ENCODE assay signal across 10 cellular contexts in genomic region chr4:67122029-67122428, GRCh38.
A peak's percentile ranks its signal among the peaks of the same experiment; 100 is the strongest.
DNase-seq lines count a peak whose midpoint lies in the region; ATAC-seq and TF ChIP-seq lines count a peak whose summit lies in the region.
"Had no signal": no experiment of that assay in that cellular context is flagged by ENCODE, and none has a peak within 500 bp of the region (broad histone marks: within the 10 kb centered on the region; RNA-seq: fewer than 3 reads in every experiment).

No MANE protein-coding gene starts in this region.

- H3K36me3 Mint-ChIP-seq in activated CD4-positive, alpha-beta T cell treated with anti-CD3 and anti-CD28 coated beads for 36 hours (ENCODE audit: low read depth) = no peaks in the 10 kb centered on the region
- H3K36me3 Mint-ChIP-seq: stimulated activated naive B cell treated with anti-CD40 and anti-IgM and Interleukin-4, amounts not matched to agents 10 μg/mL and 1 μg/mL and 100 μg/mL, for 72 hours had no signal

- 21% methylated on average over 3 of the region's 3 CpGs for WGBS in hepatocyte (ENCODE audit: low lambda C conversion rate, missing lambda C conversion rate)

- TF ChIP-seq CTCF in hepatocyte (IDR thresholded peaks at IDR 0.05; ENCODE audit: poor library complexity) = peak; percentile 47

- H3K4me2 ChIP-seq in hepatocyte = peak overlapping the region; percentile 27

- no peaks in the 10 kb centered on the region for H4K20me1 ChIP-seq in hepatocyte (ENCODE audit: insufficient read depth, poor library complexity, severe bottlenecking)

- peak; percentile 41 for DNase-seq in D341Med (ENCODE audit: low spot score)
- peak; percentile 20 for DNase-seq in SK-N-DZ (ENCODE audit: low spot score)
- peak; percentile 53 for DNase-seq in hepatocyte (ENCODE audit: low spot score)
- no peak for DNase-seq in activated CD4-positive, alpha-beta T cell treated with anti-CD3 and anti-CD28 coated beads for 36 hours
- no peak for DNase-seq in mucosa of gallbladder (ENCODE audit: low spot score)
- no peak for DNase-seq in HK-2 (ENCODE audit: unreplicated experiment)
- DNase-seq: stimulated activated naive B cell treated with anti-CD40 and anti-IgM and Interleukin-4, amounts not matched to agents 10 μg/mL and 1 μg/mL and 100 μg/mL, for 72 hours had no signal

- no peaks in the 10 kb centered on the region for H3K36me3 ChIP-seq in hepatocyte (replicated peaks; ENCODE audit: insufficient read depth, low read depth)

- CTCF ChIA-PET in activated CD4-positive, alpha-beta T cell treated with anti-CD3 and anti-CD28 coated beads for 36 hours (lab: Charles Lee) = no interaction called here

- no peaks in the 10 kb centered on the region for H3K27me3 ChIP-seq in hepatocyte

- peak; percentile 50 for ATAC-seq in HG02884 (IDR thresholded peaks at IDR 0.05; ENCODE audit: unreplicated experiment)
- ATAC-seq in GM18867 (IDR thresholded peaks at IDR 0.05; ENCODE audit: unreplicated experiment) = no peak
- ATAC-seq in activated CD4-positive, alpha-beta T cell treated with anti-CD3 and anti-CD28 coated beads for 36 hours = no peak
- ATAC-seq: stimulated activated naive B cell treated with anti-CD40 and anti-IgM and Interleukin-4, amounts not matched to agents 10 μg/mL and 1 μg/mL and 100 μg/mL, for 72 hours had no signal

- H3K9me2 ChIP-seq in hepatocyte (replicated peaks; ENCODE audit: insufficient read depth) = no peaks in the 10 kb centered on the region

- H3K4me1 Mint-ChIP-seq in activated CD4-positive, alpha-beta T cell treated with anti-CD3 and anti-CD28 coated beads for 36 hours = no peaks in the 10 kb centered on the region
- H3K4me1 Mint-ChIP-seq: central memory CD8-positive, alpha-beta T cell had no signal

- H3K4me1 ChIP-seq in hepatocyte (ENCODE audit: insufficient read depth) = no peaks in the 10 kb centered on the region

- H3K27me3 Mint-ChIP-seq in activated CD4-positive, alpha-beta T cell treated with anti-CD3 and anti-CD28 coated beads for 36 hours = no peaks in the 10 kb centered on the region
- H3K27me3 Mint-ChIP-seq: central memory CD8-positive, alpha-beta T cell; stimulated activated naive B cell treated with anti-CD40 and anti-IgM and Interleukin-4, amounts not matched to agents 10 μg/mL and 1 μg/mL and 100 μg/mL, for 72 hours had no signal

- POLR2A ChIA-PET in activated CD4-positive, alpha-beta T cell treated with anti-CD3 and anti-CD28 coated beads for 36 hours (lab: Charles Lee) = no interaction called here

- H3K4me3 ChIP-seq in hepatocyte = no peak overlapping the region

- H2AFZ ChIP-seq in hepatocyte = peak overlapping the region; percentile 59

- no peak overlapping the region for H3K4me3 Mint-ChIP-seq in activated CD4-positive, alpha-beta T cell treated with anti-CD3 and anti-CD28 coated beads for 36 hours
- H3K4me3 Mint-ChIP-seq: central memory CD8-positive, alpha-beta T cell; stimulated activated naive B cell treated with anti-CD40 and anti-IgM and Interleukin-4, amounts not matched to agents 10 μg/mL and 1 μg/mL and 100 μg/mL, for 72 hours had no signal

- H3K9me3 Mint-ChIP-seq in activated CD4-positive, alpha-beta T cell treated with anti-CD3 and anti-CD28 coated beads for 36 hours (ENCODE audit: low read depth) = peaks cover 3% of the 10 kb centered on the region

- intact Hi-C loops in activated CD4-positive, alpha-beta T cell treated with anti-CD3 and anti-CD28 coated beads for 36 hours (cut with DNase I, micrococcal nuclease) = no loop called here

- H3K27ac ChIP-seq in hepatocyte = no peak overlapping the region

- H3K27ac Mint-ChIP-seq in activated CD4-positive, alpha-beta T cell treated with anti-CD3 and anti-CD28 coated beads for 36 hours = no peak overlapping the region
- H3K27ac Mint-ChIP-seq: stimulated activated naive B cell treated with anti-CD40 and anti-IgM and Interleukin-4, amounts not matched to agents 10 μg/mL and 1 μg/mL and 100 μg/mL, for 72 hours had no signal

- H3K9me3 ChIP-seq in hepatocyte (ENCODE audit: low read depth) = no peaks in the 10 kb centered on the region

- no peaks in the 10 kb centered on the region for H3K79me2 ChIP-seq in hepatocyte

Comparison
In these comparisons a context has a peak if more than half of its experiments do, and no peak if none do; other contexts are left out.
1. DNase-seq: peak in D341Med (single experiment), SK-N-DZ (single experiment) and hepatocyte (single experiment); none in activated CD4-positive, alpha-beta T cell treated with anti-CD3 and anti-CD28 coated beads for 36 hours (single experiment), mucosa of gallbladder (single experiment) and HK-2 (single experiment).